In genomic region chr5:6732634-6733410, GRCh38 we compare ENCODE assay signal across 8 cellular contexts. TPM values are rescaled to one million over a fixed set of nuclear protein-coding genes. Genes with fewer than 3 reads are reported as not detected.
DNase-seq lines count a peak whose midpoint lies in the region; ATAC-seq, FAIRE-seq and TF ChIP-seq lines count a peak whose summit lies in the region.

No MANE protein-coding gene starts in this region.

- peak overlapping the region; percentile 56 for H3K27ac ChIP-seq in mammary epithelial cell (ENCODE audit: insufficient read depth, low read depth, low read length)
- H3K27ac ChIP-seq in lung (ENCODE audit: low read depth in 1 of 2, low read length in 1 of 2): peak overlapping the region; percentile 74 to 78

- H3K36me3 ChIP-seq in mammary epithelial cell (ENCODE audit: insufficient read depth, low read length) (peaks cover 2% of the 10 kb centered on the region), lung (ENCODE audit: control insufficient read depth in 2 of 2, insufficient read depth in 2 of 2, low read length in 2 of 2) (no peaks in the 10 kb centered on the region)

- H3K27me3 ChIP-seq in mammary epithelial cell (ENCODE audit: insufficient read depth, low read length): no peaks in the 10 kb centered on the region
- no peaks in the 10 kb centered on the region for H3K27me3 ChIP-seq in lung (ENCODE audit: control insufficient read depth, insufficient read depth)

- FAIRE-seq in D721Med (lab: Jason Lieb, UNC): no peak

- peak overlapping the region; percentile 27 for H2AFZ ChIP-seq in mammary epithelial cell (ENCODE audit: low read depth, low read length)

- CTCF ChIA-PET in mammary epithelial cell (lab: Charles Lee; ENCODE audit: low non-redundant PET): no interaction called here

- dilution Hi-C loops in mammary epithelial cell (cut with HindIII; ENCODE audit: low sequenced_read_pairs): loop anchor here (10.0 kb wide), 1 partner anchor 108 kb away; no protein-coding TSS in a partner anchor

- H3K4me3 ChIP-seq in mammary epithelial cell (replicated peaks in 1 of 3; ENCODE audit: insufficient read depth in 1 of 3, low read depth in 2 of 3, low read length in 3 of 3): no peak overlapping the region
- no peak overlapping the region for H3K4me3 ChIP-seq in lung

- BruUV-seq in mammary epithelial cell (replicated peaks; lab: Mats Ljungman, UMichigan): no TSS peak

- H3K9ac ChIP-seq in mammary epithelial cell (ENCODE audit: insufficient read depth, low read length): no peak overlapping the region

- ATAC-seq in lung (ENCODE audit: insufficient read depth, low FRiP score): peak; percentile 39

- H3K9me3 ChIP-seq in mammary epithelial cell (replicated peaks; ENCODE audit: insufficient read depth, low read length) (no peaks in the 10 kb centered on the region), lung (ENCODE audit: control insufficient read depth in 2 of 2, insufficient read depth in 1 of 2, low read length in 1 of 2) (no peaks in the 10 kb centered on the region)

- H3K4me2 ChIP-seq in mammary epithelial cell (ENCODE audit: insufficient read depth, low read depth, low read length): peak overlapping the region; percentile 64

- H3K4me1 ChIP-seq in mammary epithelial cell (ENCODE audit: insufficient read depth, low read length) (peaks cover 24% of the 10 kb centered on the region), lung (ENCODE audit: control insufficient read depth in 2 of 2, insufficient read depth in 2 of 2, low read length in 2 of 2) (peaks cover 17 to 30% of the 10 kb centered on the region in 2 donors)

- DNase-seq in 8988T: peak; percentile 69
- DNase-seq in HS-27A (ENCODE audit: low read depth): peak; percentile 81
- peak; percentile 58 for DNase-seq in mammary epithelial cell
- DNase-seq in lung (ENCODE audit: low spot score): no peak
- no peak for DNase-seq in germinal center (ENCODE audit: low spot score)
- no peak for DNase-seq in stimulated activated CD4-positive, alpha-beta T cell treated with anti-CD3 and anti-CD28 coated beads, Interleukin-4, amount 100 ng/mL, for 1 hour
- no peak for DNase-seq in activated gamma-delta T cell (lab: John Stamatoyannopoulos, UW)
- no peak for DNase-seq in D721Med (ENCODE audit: insufficient read length, low spot score)

- TF ChIP-seq CTCF in mammary epithelial cell (conservative IDR thresholded peaks at IDR 0.05 in 1 of 2, IDR thresholded peaks at IDR 0.05 in 1 of 2; ENCODE audit: extremely low read depth in 1 of 2, insufficient read depth in 1 of 2, low read depth in 1 of 2, low read length in 2 of 2) (no peak), lung (IDR thresholded peaks at IDR 0.05; ENCODE audit: control extremely low read depth, extremely low read depth) (no peak), D721Med (IDR thresholded peaks at IDR 0.05; ENCODE audit: insufficient read depth, missing control alignments) (no peak)

- in situ Hi-C loops in mammary epithelial cell (cut with MboI; ENCODE audit: low sequenced_read_pairs in 2 of 2): loop anchor here (10.0 to 25.0 kb wide), 2 partner anchors 108 to 1246 kb away; no protein-coding TSS in a partner anchor

- H4K20me1 ChIP-seq in mammary epithelial cell (ENCODE audit: insufficient read depth, low read length): peaks cover 5% of the 10 kb centered on the region

- H3K79me2 ChIP-seq in mammary epithelial cell (ENCODE audit: insufficient read depth, low read length): peaks cover 99% of the 10 kb centered on the region

- 31% methylated on average over 13 of the region's 13 CpGs for WGBS in mammary epithelial cell (ENCODE audit: low coverage, missing lambda C conversion rate)
- WGBS in lung, 2 donors: 34 to 47% methylated on average over 13 of the region's 13 CpGs

- intact Hi-C loops in mammary epithelial cell (cut with micrococcal nuclease): loop anchor here (1.0 kb wide), 1 partner anchor 20 kb away; the partner anchor contains the start of gene TENT4A

RNA-seq across cellular contexts. Expression of gene TENT4A, which starts 19.6 kb away (rescaled TPM):
- 10 to 100 TPM; 18.3 to 32.6 TPM for total RNA-seq in mammary epithelial cell
- polyA plus RNA-seq in mammary epithelial cell: 5.3 TPM
- 31.8 TPM for polyA minus RNA-seq in mammary epithelial cell
- total RNA-seq in lung: 10 to 100 TPM; 24.3 to 46.9 TPM
- polyA plus RNA-seq in lung: 10 to 100 TPM in 1 of 2 donors, 1 to 10 TPM in 1; 9.4 to 10.4 TPM

Comparison
In these comparisons a context has a peak if more than half of its experiments do, and no peak if none do; other contexts are left out.
1. DNase-seq: peak in 8988T (single experiment), HS-27A (single experiment) and mammary epithelial cell (single experiment); none in lung (single experiment), germinal center (single experiment), stimulated activated CD4-positive, alpha-beta T cell treated with anti-CD3 and anti-CD28 coated beads, Interleukin-4, amount 100 ng/mL, for 1 hour (single experiment), activated gamma-delta T cell (single experiment) and D721Med (single experiment).